In the genomic region with DNA sequence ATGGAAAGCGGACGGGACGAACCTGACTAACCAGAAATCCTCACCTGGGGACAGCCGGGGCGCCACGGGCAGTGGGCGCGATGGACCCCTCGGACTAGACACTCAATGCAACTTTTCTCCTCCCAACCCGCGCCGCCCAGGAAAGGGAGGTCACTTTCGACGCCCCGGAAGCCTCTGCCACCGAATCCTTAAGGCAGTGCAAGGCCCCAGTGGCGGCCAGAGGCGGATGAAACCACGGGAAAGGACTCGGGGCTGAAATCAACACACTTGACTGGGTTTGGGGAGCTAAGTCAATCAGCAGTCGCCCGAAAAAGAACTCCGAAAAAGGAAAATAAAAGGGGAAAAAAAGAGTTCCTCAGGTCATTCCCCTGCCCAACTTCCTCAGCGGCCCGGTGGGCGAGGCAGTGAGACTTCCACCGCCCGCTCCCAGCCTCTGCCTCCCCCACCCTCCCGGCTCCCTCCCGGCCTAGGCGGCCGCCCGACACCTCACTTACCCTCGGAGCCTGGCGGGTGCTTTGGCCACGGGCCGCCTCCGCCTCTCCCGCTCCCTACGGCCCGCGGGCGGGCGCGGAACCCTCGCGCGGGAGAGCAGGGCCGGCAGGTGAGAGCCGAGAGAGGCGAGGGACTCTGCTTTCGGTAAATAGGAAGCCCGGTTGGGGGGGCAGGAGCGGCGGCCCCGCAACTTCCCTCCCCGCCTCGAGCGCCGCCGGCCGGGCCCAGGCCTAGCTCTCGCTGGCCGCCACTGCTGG, we compare ENCODE assay signal across 8 cellular contexts. TPM values are rescaled to one million over a fixed set of nuclear protein-coding genes. Genes with fewer than 3 reads are reported as not detected.
DNase-seq lines count a peak whose midpoint lies in the region; ATAC-seq and TF ChIP-seq lines count a peak whose summit lies in the region.

No MANE protein-coding gene starts in this region.

- H3K27me3 ChIP-seq in BE2C (no peaks in the 10 kb centered on the region), SJCRH30 (no peaks in the 10 kb centered on the region)

- H3K4me3 ChIP-seq in BE2C (ENCODE audit: low read depth, low read length): peak overlapping the region; percentile 92
- H3K4me3 ChIP-seq in SJCRH30: peak overlapping the region; percentile 98

- peak; percentile 23 for ATAC-seq in GM18909 (IDR thresholded peaks at IDR 0.05; ENCODE audit: poor library complexity, unreplicated experiment)
- ATAC-seq in HG03103 (IDR thresholded peaks at IDR 0.05; ENCODE audit: low read depth, unreplicated experiment): peak; percentile 26
- peak; percentile 46 for ATAC-seq in left ventricle myocardium superior

- H3K27ac ChIP-seq in SJCRH30: peak overlapping the region; percentile 88

- peaks cover 25% of the 10 kb centered on the region for H3K36me3 ChIP-seq in BE2C
- H3K36me3 ChIP-seq in SJCRH30: peaks cover 17% of the 10 kb centered on the region

- TF ChIP-seq CTCF in BE2C (IDR thresholded peaks at IDR 0.05; ENCODE audit: low read depth, low read length): no peak

- DNase-seq in BE2C (peak; percentile 54), SJCRH30 (peak; percentile 41 to 60), amniotic epithelial cell (ENCODE audit: low read depth) (peak; percentile 50), left ventricle myocardium superior (peak; percentile 67), retina (peak; percentile 64), globus pallidus (ENCODE audit: low spot score) (no peak)

- intact Hi-C loops in left ventricle myocardium superior (cut with micrococcal nuclease): no loop called here

- H3K4me1 ChIP-seq in BE2C (no peaks in the 10 kb centered on the region), SJCRH30 (peaks cover 3% of the 10 kb centered on the region; the same call in 1 of the 2 replicates)

- H3K9me3 ChIP-seq in BE2C (no peaks in the 10 kb centered on the region), SJCRH30 (replicated peaks) (no peaks in the 10 kb centered on the region)

RNA-seq across cellular contexts. Expression of gene WAPL, which starts 0.5 kb away (rescaled TPM):
- 36.4 TPM for polyA plus RNA-seq in BE2C (2012; ENCODE audit: insufficient read depth, insufficient read length, low read depth)
- 35.4 and 38.0 TPM in 2 replicates for total RNA-seq in SJCRH30 (2014; rRNA removed; shearing (Covaris generic))
- total RNA-seq in left ventricle myocardium superior: 22.2 TPM
